22 cellular contexts compared by ENCODE assay signal in the genomic region with DNA sequence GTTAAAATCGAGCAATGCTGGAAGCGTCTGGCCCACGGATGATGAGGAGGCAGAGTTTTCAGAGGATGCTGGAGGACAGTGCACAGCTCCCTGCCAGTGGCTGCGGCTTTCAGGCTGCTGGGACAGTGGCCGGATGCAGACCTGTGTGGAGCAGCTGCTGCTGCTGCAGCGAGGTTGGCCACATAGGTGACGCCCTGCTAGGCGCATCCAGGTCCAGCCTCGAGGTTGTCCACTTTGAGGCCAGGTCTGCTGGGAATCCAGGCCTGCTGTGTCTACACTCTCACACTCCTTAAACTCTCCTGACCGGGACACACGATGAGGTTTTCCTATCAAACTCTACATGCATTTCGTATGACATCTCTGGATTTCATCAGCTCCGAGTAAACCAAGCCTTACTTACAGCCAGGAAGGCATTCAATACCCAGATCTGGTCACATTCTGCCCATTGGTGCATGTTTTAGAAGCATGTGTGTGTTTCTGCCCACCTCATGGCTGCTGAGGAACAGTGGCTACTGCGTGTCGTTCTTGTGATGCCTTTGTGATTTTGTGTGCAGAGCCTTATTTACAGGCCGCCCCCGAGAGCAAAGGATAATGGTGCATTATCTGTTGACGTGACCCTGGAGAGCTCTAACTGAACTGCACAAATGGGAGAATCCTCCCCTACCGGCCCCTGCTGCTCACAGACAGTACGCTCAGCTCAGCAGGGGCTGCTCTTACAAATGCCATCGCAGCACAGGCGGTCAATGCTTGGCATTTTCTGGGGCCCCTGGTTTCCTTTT. TPM values are rescaled to one million over a fixed set of nuclear protein-coding genes. Genes with fewer than 3 reads are reported as not detected.
DNase-seq lines count a peak whose midpoint lies in the region; ATAC-seq and TF ChIP-seq lines count a peak whose summit lies in the region.
"Had no signal": no experiment of that assay in that cellular context is flagged by ENCODE, and none has a peak within 500 bp of the region (broad histone marks: within the 10 kb centered on the region; RNA-seq: fewer than 3 reads in every experiment).

No MANE protein-coding gene starts in this region.

- H3K4me1 Mint-ChIP-seq in H9 (peaks cover 28 to 52% of the 10 kb centered on the region in 2 experiments), endodermal cell (peaks cover 23% of the 10 kb centered on the region)
- H3K4me1 Mint-ChIP-seq in stimulated activated naive CD8-positive, alpha-beta T cell treated with anti-CD3 and anti-CD28 coated beads, Interleukin-15, amount 100 ng/mL, for 72 hours, result no peaks in the 10 kb centered on the region
- H3K4me1 Mint-ChIP-seq: CD4-positive, CD25-positive, alpha-beta regulatory T cell; central memory CD8-positive, alpha-beta T cell; naive thymus-derived CD4-positive, alpha-beta T cell; stimulated activated effector memory CD8-positive, alpha-beta T cell treated with anti-CD3 and anti-CD28 coated beads, Interleukin-12 subunit alpha, Interleukin-12 subunit beta, amount 100 ng/mL, for 72 hours had no signal

- H3K27ac ChIP-seq in H9 (ENCODE audit: insufficient read length, low read depth, low read length) (no peak overlapping the region), Peyer's patch (no peak overlapping the region), endodermal cell (ENCODE audit: low read depth, low read length) (no peak overlapping the region), foreskin keratinocyte (no peak overlapping the region)

- no peak overlapping the region for H4K5ac ChIP-seq in H9 (ENCODE audit: insufficient read length, low read depth, low read length)

- no peak overlapping the region for H3T11ph ChIP-seq in H9 (ENCODE audit: low read length)

- no peaks in the 10 kb centered on the region for H3K9me3 Mint-ChIP-seq in H9
- no peaks in the 10 kb centered on the region for H3K9me3 Mint-ChIP-seq in endodermal cell
- H3K9me3 Mint-ChIP-seq in stimulated activated naive CD8-positive, alpha-beta T cell treated with anti-CD3 and anti-CD28 coated beads, Interleukin-15, amount 100 ng/mL, for 72 hours, result no peaks in the 10 kb centered on the region
- H3K9me3 Mint-ChIP-seq: CD4-positive, CD25-positive, alpha-beta regulatory T cell; central memory CD8-positive, alpha-beta T cell; naive thymus-derived CD4-positive, alpha-beta T cell; stimulated activated effector memory CD8-positive, alpha-beta T cell treated with anti-CD3 and anti-CD28 coated beads, Interleukin-12 subunit alpha, Interleukin-12 subunit beta, amount 100 ng/mL, for 72 hours had no signal

- H3K23me2 ChIP-seq in H9 (ENCODE audit: insufficient read length, low read depth, low read length, poor library complexity, severe bottlenecking), result no peaks in the 10 kb centered on the region

- no peaks in the 10 kb centered on the region for H3K79me2 ChIP-seq in H9 (ENCODE audit: insufficient read depth, low read length)

- H3K9ac ChIP-seq in H9 (ENCODE audit: extremely low read depth, insufficient read length, low read length) (no peak overlapping the region), endodermal cell (ENCODE audit: extremely low read depth, low read length, poor library complexity, severe bottlenecking) (no peak overlapping the region)

- TF ChIP-seq CTCF in H9 (conservative IDR thresholded peaks at IDR 0.05) (no peak), Peyer's patch (IDR thresholded peaks at IDR 0.05) (no peak), endodermal cell (conservative IDR thresholded peaks at IDR 0.05) (peak; percentile 21), foreskin keratinocyte (conservative IDR thresholded peaks at IDR 0.05) (no peak)

- no peaks in the 10 kb centered on the region for H3K36me3 ChIP-seq in Peyer's patch
- H3K36me3 ChIP-seq in endodermal cell (ENCODE audit: control insufficient read depth, insufficient read depth, low read length), result no peaks in the 10 kb centered on the region

- no peak overlapping the region for H3K4me2 ChIP-seq in H9 (ENCODE audit: insufficient read depth, insufficient read length, low read length)

- no peak for ATAC-seq in stimulated activated naive CD8-positive, alpha-beta T cell treated with anti-CD3 and anti-CD28 coated beads, Interleukin-15, amount 100 ng/mL, for 72 hours
- ATAC-seq in GM21367 (IDR thresholded peaks at IDR 0.05; ENCODE audit: unreplicated experiment), result no peak
- ATAC-seq in HG03439 (IDR thresholded peaks at IDR 0.05; ENCODE audit: unreplicated experiment), result no peak
- no peak for ATAC-seq in foreskin keratinocyte
- ATAC-seq: naive thymus-derived CD4-positive, alpha-beta T cell; stimulated activated effector memory CD8-positive, alpha-beta T cell treated with anti-CD3 and anti-CD28 coated beads, Interleukin-12 subunit alpha, Interleukin-12 subunit beta, amount 100 ng/mL, for 72 hours had no signal

- H3K18ac ChIP-seq in H9 (ENCODE audit: insufficient read length, low read depth, low read length), result no peak overlapping the region

- no peak overlapping the region for H2BK20ac ChIP-seq in H9 (ENCODE audit: low read depth, low read length, poor library complexity, severe bottlenecking)

- no peaks in the 10 kb centered on the region for H3K79me1 ChIP-seq in H9 (ENCODE audit: insufficient read depth, low read depth, low read length, poor library complexity, severe bottlenecking)

- no peak overlapping the region for H4K8ac ChIP-seq in H9 (replicated peaks; ENCODE audit: insufficient read length, low read depth, low read length)

- no peak overlapping the region for H2BK120ac ChIP-seq in H9 (ENCODE audit: low read depth, low read length, poor library complexity, severe bottlenecking)

- H3K9me3 ChIP-seq in H9 (ENCODE audit: control insufficient read depth, low read depth, low read length) (no peaks in the 10 kb centered on the region), Peyer's patch (no peaks in the 10 kb centered on the region), endodermal cell (ENCODE audit: control insufficient read depth, low read length) (no peaks in the 10 kb centered on the region)

- no CpG with 5 or more reads among the region's 22 CpGs for WGBS in H9 (ENCODE audit: extremely low coverage, insufficient read length, low lambda C conversion rate)
- 62 to 74% methylated on average over 13 to 22 of the region's 22 CpGs for WGBS in endodermal cell (ENCODE audit: insufficient coverage in 1 of 2, insufficient read length in 1 of 2), 2 experiments

- H3K4me3 ChIP-seq in Peyer's patch (no peak overlapping the region), endodermal cell (ENCODE audit: low read length) (no peak overlapping the region)

- H3K27ac Mint-ChIP-seq in H9 (peak overlapping the region in 2 of 3 experiments; percentile 26 to 44; a peak in 1 of 7 replicates), endodermal cell (no peak overlapping the region)
- no peak overlapping the region for H3K27ac Mint-ChIP-seq in stimulated activated naive CD8-positive, alpha-beta T cell treated with anti-CD3 and anti-CD28 coated beads, Interleukin-15, amount 100 ng/mL, for 72 hours
- H3K27ac Mint-ChIP-seq: CD4-positive, CD25-positive, alpha-beta regulatory T cell; naive thymus-derived CD4-positive, alpha-beta T cell; progenitor cell of endocrine pancreas; stimulated activated effector memory CD8-positive, alpha-beta T cell treated with anti-CD3 and anti-CD28 coated beads, Interleukin-12 subunit alpha, Interleukin-12 subunit beta, amount 100 ng/mL, for 72 hours had no signal

- H2AK5ac ChIP-seq in H9 (ENCODE audit: insufficient read length, low read length), result no peak overlapping the region

- no peak for TF ChIP-seq POLR2A in Peyer's patch (IDR thresholded peaks at IDR 0.05)

- no peak overlapping the region for H3K14ac ChIP-seq in H9 (ENCODE audit: insufficient read depth, low read length)

- DNase-seq in H9 (no peak), Peyer's patch (peak in 2 of 3 donors; percentile 28 to 37), endodermal cell (no peak), posterior vena cava (ENCODE audit: low spot score) (peak; percentile 48), foreskin keratinocyte (no peak)
- DNase-seq in stimulated activated naive CD8-positive, alpha-beta T cell treated with anti-CD3 and anti-CD28 coated beads, Interleukin-15, amount 100 ng/mL, for 72 hours, result no peak
- DNase-seq: ACHN; activated CD4-positive, alpha-beta T cell treated with anti-CD3 and anti-CD28 coated beads for 4 hours; activated gamma-delta T cell; amniotic stem cell; CD4-positive, CD25-positive, alpha-beta regulatory T cell; DMS153; islet precursor cell; naive thymus-derived CD4-positive, alpha-beta T cell; NCI-H1436 treated with DMSO at 0.1 percent for 48 hours; NCI-H524 had no signal

- H3K56ac ChIP-seq in H9 (ENCODE audit: insufficient read length, low read depth, low read length), result no peak overlapping the region

- H3K36me3 Mint-ChIP-seq in H9 (ENCODE audit: insufficient read depth in 1 of 3, low read depth in 3 of 3) (no peaks in the 10 kb centered on the region; a peak in 2 of 7 replicates), endodermal cell (ENCODE audit: low read depth) (peaks cover 2% of the 10 kb centered on the region)
- H3K36me3 Mint-ChIP-seq: CD4-positive, CD25-positive, alpha-beta regulatory T cell; naive thymus-derived CD4-positive, alpha-beta T cell; stimulated activated effector memory CD8-positive, alpha-beta T cell treated with anti-CD3 and anti-CD28 coated beads, Interleukin-12 subunit alpha, Interleukin-12 subunit beta, amount 100 ng/mL, for 72 hours had no signal

- H2BK12ac ChIP-seq in H9 (ENCODE audit: insufficient read length, low read depth, low read length), result no peak overlapping the region

- H2AFZ ChIP-seq in H9 (ENCODE audit: low read length), result no peak overlapping the region

- H3K4me3 Mint-ChIP-seq in H9 (no peak overlapping the region), endodermal cell (no peak overlapping the region)
- H3K4me3 Mint-ChIP-seq in stimulated activated naive CD8-positive, alpha-beta T cell treated with anti-CD3 and anti-CD28 coated beads, Interleukin-15, amount 100 ng/mL, for 72 hours, result no peak overlapping the region
- H3K4me3 Mint-ChIP-seq: CD4-positive, CD25-positive, alpha-beta regulatory T cell; central memory CD8-positive, alpha-beta T cell; naive thymus-derived CD4-positive, alpha-beta T cell; stimulated activated effector memory CD8-positive, alpha-beta T cell treated with anti-CD3 and anti-CD28 coated beads, Interleukin-12 subunit alpha, Interleukin-12 subunit beta, amount 100 ng/mL, for 72 hours had no signal

- H4K20me1 ChIP-seq in H9 (ENCODE audit: control insufficient read depth, insufficient read depth, insufficient read length), result no peaks in the 10 kb centered on the region

- H3K4me1 ChIP-seq in H9 (ENCODE audit: insufficient read depth, low read length) (no peaks in the 10 kb centered on the region; the same call in 1 of the 2 replicates), Peyer's patch (no peaks in the 10 kb centered on the region), endodermal cell (ENCODE audit: control insufficient read depth, insufficient read depth, low read length) (no peaks in the 10 kb centered on the region), foreskin keratinocyte (no peaks in the 10 kb centered on the region)

- no peak overlapping the region for H2BK5ac ChIP-seq in H9 (ENCODE audit: insufficient read length, low read length)

- intact Hi-C loops in posterior vena cava (cut with DNase I), result no loop called here

- H3K23ac ChIP-seq in H9 (ENCODE audit: insufficient read length, low read depth, low read length), result no peak overlapping the region

- H3K27me3 Mint-ChIP-seq in H9 (ENCODE audit: low read depth) (peaks cover 5% of the 10 kb centered on the region), endodermal cell (ENCODE audit: insufficient read depth) (no peaks in the 10 kb centered on the region)
- H3K27me3 Mint-ChIP-seq in stimulated activated naive CD8-positive, alpha-beta T cell treated with anti-CD3 and anti-CD28 coated beads, Interleukin-15, amount 100 ng/mL, for 72 hours, result peaks cover 8% of the 10 kb centered on the region
- H3K27me3 Mint-ChIP-seq: CD4-positive, CD25-positive, alpha-beta regulatory T cell; progenitor cell of endocrine pancreas had no signal

- H4K91ac ChIP-seq in H9 (ENCODE audit: insufficient read length, low read depth, low read length), result no peak overlapping the region

- H3K27me3 ChIP-seq in H9 (ENCODE audit: insufficient read depth, low read length) (no peaks in the 10 kb centered on the region), Peyer's patch (no peaks in the 10 kb centered on the region), endodermal cell (ENCODE audit: control insufficient read depth, insufficient read depth, low read length, poor library complexity, severe bottlenecking) (no peaks in the 10 kb centered on the region), foreskin keratinocyte (peaks cover 17% of the 10 kb centered on the region)

- no peak overlapping the region for H2BK15ac ChIP-seq in H9 (ENCODE audit: low read depth, low read length)

- H3K4ac ChIP-seq in H9 (ENCODE audit: low read depth, low read length), result no peak overlapping the region

RNA-seq across cellular contexts. Expression of a gene that starts 12.3 kb away (rescaled TPM):
- total RNA-seq in H9 (2021) (17.0 and 18.5 TPM in 2 replicates), Peyer's patch (100 to 1,000 TPM in 3 of 4 donors, 10 to 100 TPM in 1; 81.4 to 165 (median 149) TPM), endodermal cell (10 to 100 TPM; 48.0 to 49.9 TPM), posterior vena cava (10 to 100 TPM; 28.6 to 33.1 TPM), foreskin keratinocyte (0.07 TPM in 1 of 2 replicates, not detected in the other)
- 29.6 TPM for polyA plus RNA-seq in endodermal cell (2013, experiment 1 of 2)
- polyA plus RNA-seq in endodermal cell (2013, experiment 2 of 2), result 27.9 TPM
- polyA plus RNA-seq in foreskin keratinocyte, result 0.06 TPM in 1 of 2 replicates, not detected in the other
- total RNA-seq: M059J had no signal

Comparison
In these comparisons a context has a peak if more than half of its experiments do, and no peak if none do; other contexts are left out.
1. DNase-seq: peak in Peyer's patch (2 of 3) and posterior vena cava (single experiment); none in H9 (single experiment), endodermal cell (single experiment), stimulated activated naive CD8-positive, alpha-beta T cell treated with anti-CD3 and anti-CD28 coated beads, Interleukin-15, amount 100 ng/mL, for 72 hours (0 of 2) and foreskin keratinocyte (0 of 2).
2. H3K27ac Mint-ChIP-seq: peak in H9 (2 of 3); none in endodermal cell (single experiment) and stimulated activated naive CD8-positive, alpha-beta T cell treated with anti-CD3 and anti-CD28 coated beads, Interleukin-15, amount 100 ng/mL, for 72 hours (0 of 2).
3. RNA of a gene that starts 12.3 kb away (total RNA-seq): 81.4 to 165 TPM in Peyer's patch, 48.0 to 49.9 TPM in endodermal cell, 28.6 to 33.1 TPM in posterior vena cava and 17.0 to 18.5 TPM in H9; 0.07 TPM in foreskin keratinocyte; every median in the first group is over 10 times any median in the second.